8 cellular contexts compared by ENCODE assay signal in the genomic region with DNA sequence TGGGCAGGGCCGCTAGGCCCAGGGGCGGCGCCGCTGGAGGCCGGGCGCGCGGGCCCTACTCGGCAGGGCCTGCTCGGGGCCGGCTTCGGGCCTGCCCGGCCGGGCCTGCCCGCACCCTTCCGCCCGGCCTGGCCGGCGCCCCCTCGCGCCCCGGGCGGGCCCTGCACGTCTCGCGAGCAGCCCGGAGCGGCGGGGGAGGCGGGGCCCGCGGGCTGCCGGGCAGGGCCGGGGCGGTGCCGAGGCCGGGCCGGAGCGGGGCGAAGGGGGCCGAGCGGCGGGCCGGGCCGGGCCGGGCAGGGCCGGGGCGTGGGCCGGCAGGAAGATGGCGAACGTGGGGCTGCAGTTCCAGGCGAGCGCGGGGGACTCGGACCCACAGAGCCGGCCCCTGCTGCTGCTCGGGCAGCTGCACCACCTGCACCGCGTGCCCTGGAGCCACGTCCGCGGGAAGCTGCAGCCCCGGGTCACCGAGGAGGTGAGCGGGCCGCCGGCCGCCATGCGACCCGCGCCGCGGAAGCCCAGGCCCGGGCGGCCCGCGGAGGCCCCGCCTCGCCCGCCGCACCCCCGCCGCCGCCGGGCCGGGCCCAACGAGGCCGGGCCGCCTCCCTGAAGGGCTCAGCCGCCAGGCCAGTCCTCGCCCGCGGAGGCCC. TPM values are rescaled to one million over a fixed set of nuclear protein-coding genes. Genes with fewer than 3 reads are reported as not detected.
DNase-seq lines count a peak whose midpoint lies in the region; ATAC-seq and TF ChIP-seq lines count a peak whose summit lies in the region.

A gene with protein sequence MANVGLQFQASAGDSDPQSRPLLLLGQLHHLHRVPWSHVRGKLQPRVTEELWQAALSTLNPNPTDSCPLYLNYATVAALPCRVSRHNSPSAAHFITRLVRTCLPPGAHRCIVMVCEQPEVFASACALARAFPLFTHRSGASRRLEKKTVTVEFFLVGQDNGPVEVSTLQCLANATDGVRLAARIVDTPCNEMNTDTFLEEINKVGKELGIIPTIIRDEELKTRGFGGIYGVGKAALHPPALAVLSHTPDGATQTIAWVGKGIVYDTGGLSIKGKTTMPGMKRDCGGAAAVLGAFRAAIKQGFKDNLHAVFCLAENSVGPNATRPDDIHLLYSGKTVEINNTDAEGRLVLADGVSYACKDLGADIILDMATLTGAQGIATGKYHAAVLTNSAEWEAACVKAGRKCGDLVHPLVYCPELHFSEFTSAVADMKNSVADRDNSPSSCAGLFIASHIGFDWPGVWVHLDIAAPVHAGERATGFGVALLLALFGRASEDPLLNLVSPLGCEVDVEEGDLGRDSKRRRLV (plus strand): TSS at position 222 of the 647 bp plus-strand sequence. CDS start 101 bp downstream, at position 323.

- peak; percentile 94 for ATAC-seq in GM21723 (IDR thresholded peaks at IDR 0.05; ENCODE audit: unreplicated experiment)

- DNase-seq in EL (peak; percentile 80), LNCaP clone FGC (ENCODE audit: low read depth) (peak; percentile 21), cerebellum (ENCODE audit: low spot score) (peak; percentile 78), kidney tubule cell (ENCODE audit: low spot score) (peak; percentile 84), NCI-H1436 (lab: John Stamatoyannopoulos, UW) (no peak)
- peak; percentile 31 for DNase-seq in activated CD4-positive, CD25-positive, alpha-beta regulatory T cell treated with anti-CD3 and anti-CD28 coated beads, Interleukin-2, amount 50 U/mL, for 16 hours (ENCODE audit: low read depth, low spot score)
- DNase-seq in stimulated activated CD4-positive, alpha-beta T cell treated with anti-CD3 and anti-CD28 coated beads, Interleukin-2, amount 100 ng/mL, for 4 hours (ENCODE audit: low read depth): peak; percentile 44

- TF ChIP-seq CTCF in LNCaP clone FGC (IDR thresholded peaks at IDR 0.05; ENCODE audit: control insufficient read depth, extremely low read depth, insufficient read depth): peak; percentile 67

- peak within 1 kb of the TSS; percentile 51 for H3K4me3 ChIP-seq in LNCaP clone FGC (ENCODE audit: low read depth, low read length)

RNA-seq across cellular contexts. Expression of the gene that starts here (rescaled TPM):
- 12.0 TPM for total RNA-seq in cerebellum
